Comparison of ENCODE assay signal across 16 cellular contexts in genomic region chr4:38958453-38958852, GRCh38.
DNase-seq lines count a peak whose midpoint lies in the region; TF ChIP-seq lines count a peak whose summit lies in the region.
"Had no signal": no experiment of that assay in that cellular context is flagged by ENCODE, and none has a peak within 500 bp of the region (broad histone marks: within the 10 kb centered on the region; RNA-seq: fewer than 3 reads in every experiment).

No MANE protein-coding gene starts in this region.

- peaks cover 17% of the 10 kb centered on the region for H3K4me1 Mint-ChIP-seq in activated naive CD8-positive, alpha-beta T cell (ENCODE audit: low read depth)
- H3K4me1 Mint-ChIP-seq in activated naive CD8-positive, alpha-beta T cell treated with anti-CD3 and anti-CD28 coated beads for 36 hours, result peaks cover 11% of the 10 kb centered on the region
- H3K4me1 Mint-ChIP-seq in activated T-helper 2 cell treated with anti-CD3 and anti-CD28 coated beads, Interferon-gamma antibody, Interleukin-2, Interleukin-4, amounts not matched to agents 10 μg/mL and 5 μg/mL and 100 μg/mL, durations not matched to agents 14 hours and 24 hours and 36 hours (ENCODE audit: low read depth), result peaks cover 37% of the 10 kb centered on the region
- H3K4me1 Mint-ChIP-seq: natural killer cell had no signal

- peak overlapping the region; percentile 43 for H3K27ac Mint-ChIP-seq in activated naive CD8-positive, alpha-beta T cell
- H3K27ac Mint-ChIP-seq in activated naive CD8-positive, alpha-beta T cell treated with anti-CD3 and anti-CD28 coated beads for 36 hours, result no peak overlapping the region
- H3K27ac Mint-ChIP-seq in activated T-helper 2 cell treated with anti-CD3 and anti-CD28 coated beads, Interferon-gamma antibody, Interleukin-2, Interleukin-4, amounts not matched to agents 10 μg/mL and 5 μg/mL and 100 μg/mL, durations not matched to agents 14 hours and 24 hours and 36 hours, result peak overlapping the region; percentile 94
- H3K27ac Mint-ChIP-seq: natural killer cell had no signal

- H3K9ac ChIP-seq in Loucy (ENCODE audit: low read depth, low read length, poor library complexity, severe bottlenecking), result peak overlapping the region; percentile 33
- H3K9ac ChIP-seq in stomach smooth muscle (ENCODE audit: low read length in 2 of 2), result no peak overlapping the region

- no peak overlapping the region for H2AFZ ChIP-seq in Loucy (ENCODE audit: low read length)

- H4K20me1 ChIP-seq in Loucy (ENCODE audit: insufficient read depth, low read length, poor library complexity, severe bottlenecking), result no peaks in the 10 kb centered on the region

- H3K4me2 ChIP-seq in Loucy (ENCODE audit: low read depth, low read length, poor library complexity, severe bottlenecking), result peak overlapping the region; percentile 32

- H3K79me2 ChIP-seq in Loucy (ENCODE audit: insufficient read depth, low read length), result no peaks in the 10 kb centered on the region

- 0 out of 2 replicates have a peak, but pooled peaks cover 4% of the 10 kb centered on the region for H3F3A ChIP-seq in Loucy (ENCODE audit: low read depth)

- H3K36me3 Mint-ChIP-seq in activated naive CD8-positive, alpha-beta T cell, result no peaks in the 10 kb centered on the region
- H3K36me3 Mint-ChIP-seq in activated naive CD8-positive, alpha-beta T cell treated with anti-CD3 and anti-CD28 coated beads for 36 hours, result peaks cover 3% of the 10 kb centered on the region
- H3K36me3 Mint-ChIP-seq in activated T-helper 2 cell treated with anti-CD3 and anti-CD28 coated beads, Interferon-gamma antibody, Interleukin-2, Interleukin-4, amounts not matched to agents 10 μg/mL and 5 μg/mL and 100 μg/mL, durations not matched to agents 14 hours and 24 hours and 36 hours (ENCODE audit: low read depth), result peaks cover 27% of the 10 kb centered on the region
- H3K36me3 Mint-ChIP-seq: natural killer cell had no signal

- H3K4me1 ChIP-seq in Loucy (ENCODE audit: insufficient read depth, low read length, poor library complexity, severe bottlenecking), result peaks cover 23% of the 10 kb centered on the region
- peaks cover 4% of the 10 kb centered on the region for H3K4me1 ChIP-seq in stomach smooth muscle (ENCODE audit: control insufficient read depth, insufficient read depth, low read length)

- no peaks in the 10 kb centered on the region for H3K27me3 Mint-ChIP-seq in activated naive CD8-positive, alpha-beta T cell
- H3K27me3 Mint-ChIP-seq in activated naive CD8-positive, alpha-beta T cell treated with anti-CD3 and anti-CD28 coated beads for 36 hours, result no peaks in the 10 kb centered on the region
- no peaks in the 10 kb centered on the region for H3K27me3 Mint-ChIP-seq in activated T-helper 2 cell treated with anti-CD3 and anti-CD28 coated beads, Interferon-gamma antibody, Interleukin-2, Interleukin-4, amounts not matched to agents 10 μg/mL and 5 μg/mL and 100 μg/mL, durations not matched to agents 14 hours and 24 hours and 36 hours (ENCODE audit: low read depth)

- H3K27me3 ChIP-seq in Loucy (ENCODE audit: insufficient read depth, low read length, poor library complexity, severe bottlenecking), result no peaks in the 10 kb centered on the region
- no peaks in the 10 kb centered on the region for H3K27me3 ChIP-seq in stomach smooth muscle (ENCODE audit: control insufficient read depth in 1 of 2, insufficient read depth in 2 of 2, low read length in 2 of 2)

- intact Hi-C loops in activated T-helper 2 cell treated with anti-CD3 and anti-CD28 coated beads, Interferon-gamma antibody, Interleukin-2, Interleukin-4, amounts not matched to agents 10 μg/mL and 5 μg/mL and 100 μg/mL, durations not matched to agents 14 hours and 24 hours and 36 hours (cut with micrococcal nuclease), result loop anchor here (1.0 to 5.0 kb wide), 7 partner anchors 9 to 394 kb away; partner anchors contain the start of gene TMEM156

- H3K4me3 ChIP-seq in Loucy (ENCODE audit: low read length, poor library complexity, severe bottlenecking) (peak overlapping the region; percentile 9), stomach smooth muscle (ENCODE audit: low read length in 2 of 2) (peak overlapping the region in 1 of 2 donors; percentile 3)
- H3K4me3 ChIP-seq: HAP-1, heart right ventricle, skin epidermis, thoracic aorta had no signal

- H3K4me3 Mint-ChIP-seq in activated naive CD8-positive, alpha-beta T cell, result no peak overlapping the region
- no peak overlapping the region for H3K4me3 Mint-ChIP-seq in activated naive CD8-positive, alpha-beta T cell treated with anti-CD3 and anti-CD28 coated beads for 36 hours
- H3K4me3 Mint-ChIP-seq in activated T-helper 2 cell treated with anti-CD3 and anti-CD28 coated beads, Interferon-gamma antibody, Interleukin-2, Interleukin-4, amounts not matched to agents 10 μg/mL and 5 μg/mL and 100 μg/mL, durations not matched to agents 14 hours and 24 hours and 36 hours (ENCODE audit: low read depth), result no peak overlapping the region
- H3K4me3 Mint-ChIP-seq: natural killer cell had no signal

- peak overlapping the region; percentile 37 for H3K27ac ChIP-seq in stomach smooth muscle (ENCODE audit: low read length)
- H3K27ac ChIP-seq: heart right ventricle, skin epidermis, thoracic aorta had no signal

- H3K9me3 ChIP-seq in Loucy (ENCODE audit: insufficient read depth, low read depth, low read length) (no peaks in the 10 kb centered on the region), stomach smooth muscle (ENCODE audit: control insufficient read depth in 2 of 2, low read length in 2 of 2) (no peaks in the 10 kb centered on the region)
- H3K9me3 ChIP-seq: HAP-1, heart right ventricle, thoracic aorta had no signal

- no peak for DNase-seq in activated naive CD8-positive, alpha-beta T cell treated with anti-CD3 and anti-CD28 coated beads for 36 hours
- no peak for DNase-seq in activated T-helper 2 cell treated with anti-CD3 and anti-CD28 coated beads, Interferon-gamma antibody, Interleukin-2, Interleukin-4, amounts not matched to agents 10 μg/mL and 5 μg/mL and 100 μg/mL, durations not matched to agents 14 hours and 24 hours and 36 hours (ENCODE audit: low spot score)
- DNase-seq in GF-D8 (lab: John Stamatoyannopoulos, UW), result no peak
- DNase-seq in activated CD4-positive, CD25-positive, alpha-beta regulatory T cell (lab: John Stamatoyannopoulos, UW), result no peak
- DNase-seq in EL, result no peak
- DNase-seq: caudate nucleus; effector memory CD4-positive, alpha-beta T cell; heart right ventricle; islet precursor cell; natural killer cell had no signal

- H3K9me3 Mint-ChIP-seq in activated naive CD8-positive, alpha-beta T cell (ENCODE audit: low read depth), result peaks cover 6% of the 10 kb centered on the region
- H3K9me3 Mint-ChIP-seq in activated naive CD8-positive, alpha-beta T cell treated with anti-CD3 and anti-CD28 coated beads for 36 hours, result peaks cover 8% of the 10 kb centered on the region
- peaks cover 19% of the 10 kb centered on the region for H3K9me3 Mint-ChIP-seq in activated T-helper 2 cell treated with anti-CD3 and anti-CD28 coated beads, Interferon-gamma antibody, Interleukin-2, Interleukin-4, amounts not matched to agents 10 μg/mL and 5 μg/mL and 100 μg/mL, durations not matched to agents 14 hours and 24 hours and 36 hours

- no peak for TF ChIP-seq CTCF in Loucy (conservative IDR thresholded peaks at IDR 0.05; ENCODE audit: low read length)

- no peaks in the 10 kb centered on the region for H3K9me2 ChIP-seq in Loucy (replicated peaks; ENCODE audit: low read depth, low read length)

- H3K36me3 ChIP-seq in Loucy (ENCODE audit: insufficient read depth, low read length) (no peaks in the 10 kb centered on the region), stomach smooth muscle (ENCODE audit: control insufficient read depth in 2 of 2, insufficient read depth in 2 of 2, low read length in 2 of 2) (no peaks in the 10 kb centered on the region)
- H3K36me3 ChIP-seq: HAP-1, heart right ventricle, thoracic aorta had no signal
